8 cellular contexts compared by ENCODE assay signal in genomic region chr11:13384837-13385417, GRCh38.
DNase-seq lines count a peak whose midpoint lies in the region; ATAC-seq and TF ChIP-seq lines count a peak whose summit lies in the region.

No MANE protein-coding gene starts in this region.

- H3K27ac Mint-ChIP-seq in natural killer cell, result peak overlapping the region; percentile 30 to 78
- H3K27ac Mint-ChIP-seq in natural killer cell treated with Interleukin-12 subunit alpha and Interleukin-12 subunit beta and Interleukin-15 and Interleukin-18, amount 100 ng/mL, for 72 hours, result peak overlapping the region in 1 of 2 donors; percentile 29
- peak overlapping the region; percentile 72 for H3K27ac Mint-ChIP-seq in central memory CD8-positive, alpha-beta T cell (ENCODE audit: low read depth)

- DNase-seq in natural killer cell, result no peak
- no peak for DNase-seq in natural killer cell treated with Interleukin-12 subunit alpha and Interleukin-12 subunit beta and Interleukin-15 and Interleukin-18, amount 100 ng/mL, for 72 hours (ENCODE audit: low spot score)
- peak; percentile 16 for DNase-seq in HS-5 (ENCODE audit: low read depth)
- DNase-seq in RPMI8226, result peak; percentile 27
- DNase-seq in central memory CD8-positive, alpha-beta T cell (ENCODE audit: low spot score in 2 of 2), result no peak
- DNase-seq in lung microvascular endothelial cell (ENCODE audit: low read depth in 2 of 2), result peak; percentile 58 to 59
- no peak for DNase-seq in HK-2 (ENCODE audit: unreplicated experiment)

- H3K9me3 Mint-ChIP-seq in natural killer cell, result no peaks in the 10 kb centered on the region
- H3K9me3 Mint-ChIP-seq in natural killer cell treated with Interleukin-12 subunit alpha and Interleukin-12 subunit beta and Interleukin-15 and Interleukin-18, amount 100 ng/mL, for 72 hours, result no peaks in the 10 kb centered on the region
- H3K9me3 Mint-ChIP-seq in central memory CD8-positive, alpha-beta T cell, result no peaks in the 10 kb centered on the region

- peaks cover 36% of the 10 kb centered on the region for H3K36me3 Mint-ChIP-seq in natural killer cell
- H3K36me3 Mint-ChIP-seq in natural killer cell treated with Interleukin-12 subunit alpha and Interleukin-12 subunit beta and Interleukin-15 and Interleukin-18, amount 100 ng/mL, for 72 hours, result peaks cover 29% of the 10 kb centered on the region
- H3K36me3 Mint-ChIP-seq in central memory CD8-positive, alpha-beta T cell (ENCODE audit: insufficient read depth), result peaks cover 60% of the 10 kb centered on the region

- intact Hi-C loops in natural killer cell (cut with micrococcal nuclease), result no loop called here

- no peaks in the 10 kb centered on the region for H3K27me3 Mint-ChIP-seq in natural killer cell (ENCODE audit: low read depth in 2 of 2)
- no peaks in the 10 kb centered on the region for H3K27me3 Mint-ChIP-seq in natural killer cell treated with Interleukin-12 subunit alpha and Interleukin-12 subunit beta and Interleukin-15 and Interleukin-18, amount 100 ng/mL, for 72 hours
- no peaks in the 10 kb centered on the region for H3K27me3 Mint-ChIP-seq in central memory CD8-positive, alpha-beta T cell

- peak in 1 of 3 donors; percentile 35 for ATAC-seq in natural killer cell
- ATAC-seq in natural killer cell treated with Interleukin-12 subunit alpha and Interleukin-12 subunit beta and Interleukin-15 and Interleukin-18, amount 100 ng/mL, for 72 hours, result no peak
- ATAC-seq in central memory CD8-positive, alpha-beta T cell (replicated peaks; ENCODE audit: extremely low read depth, poor library complexity, severe bottlenecking), result no peak
- no peak for ATAC-seq in HG02840 (IDR thresholded peaks at IDR 0.05; ENCODE audit: low FRiP score, unreplicated experiment)

- no peak overlapping the region for H3K4me3 Mint-ChIP-seq in natural killer cell
- H3K4me3 Mint-ChIP-seq in natural killer cell treated with Interleukin-12 subunit alpha and Interleukin-12 subunit beta and Interleukin-15 and Interleukin-18, amount 100 ng/mL, for 72 hours, result no peak overlapping the region
- H3K4me3 Mint-ChIP-seq in central memory CD8-positive, alpha-beta T cell, result no peak overlapping the region

- peak; percentile 43 for TF ChIP-seq CTCF in natural killer cell (IDR thresholded peaks at IDR 0.05)

- H3K4me1 Mint-ChIP-seq in natural killer cell, result peaks cover 7 to 11% of the 10 kb centered on the region in 2 donors
- peaks cover 0 to 2% of the 10 kb centered on the region in 2 donors for H3K4me1 Mint-ChIP-seq in natural killer cell treated with Interleukin-12 subunit alpha and Interleukin-12 subunit beta and Interleukin-15 and Interleukin-18, amount 100 ng/mL, for 72 hours (ENCODE audit: low read depth in 2 of 2)
- no peaks in the 10 kb centered on the region for H3K4me1 Mint-ChIP-seq in central memory CD8-positive, alpha-beta T cell

Comparison
In these comparisons a context has a peak if more than half of its experiments do, and no peak if none do; other contexts are left out.
1. DNase-seq: peak in HS-5 (single experiment), RPMI8226 (single experiment) and lung microvascular endothelial cell (2 of 2); none in natural killer cell (single experiment), natural killer cell treated with Interleukin-12 subunit alpha and Interleukin-12 subunit beta and Interleukin-15 and Interleukin-18, amount 100 ng/mL, for 72 hours (single experiment), central memory CD8-positive, alpha-beta T cell (0 of 2) and HK-2 (single experiment).